In genomic region chr9:33473643-33474352, GRCh38 we compare ENCODE assay signal across 8 cellular contexts. TPM values are rescaled to one million over a fixed set of nuclear protein-coding genes. Genes with fewer than 3 reads are reported as not detected.
DNase-seq lines count a peak whose midpoint lies in the region; ATAC-seq and TF ChIP-seq lines count a peak whose summit lies in the region.

Gene NOL6, minus strand, starts transcription at chr9:33473924. Its CDS starts 82 bp downstream, at chr9:33473842.

- H3K9me3 ChIP-seq in WERI-Rb-1 (ENCODE audit: severe bottlenecking) (no peaks in the 10 kb centered on the region), mammary epithelial cell (replicated peaks; ENCODE audit: insufficient read depth, low read length) (no peaks in the 10 kb centered on the region), iPS-18c (ENCODE audit: control insufficient read depth, insufficient read depth, low read length) (no peaks in the 10 kb centered on the region), skeletal muscle tissue (ENCODE audit: control insufficient read depth in 3 of 3, low read length in 3 of 3) (no peaks in the 10 kb centered on the region)

- H3K36me3 ChIP-seq in WERI-Rb-1 (peaks cover 28% of the 10 kb centered on the region), mammary epithelial cell (ENCODE audit: insufficient read depth, low read length) (peaks cover 22% of the 10 kb centered on the region), skeletal muscle tissue (ENCODE audit: control insufficient read depth in 3 of 3, insufficient read depth in 3 of 3, low read length in 3 of 3) (peaks cover 30 to 33% (median 31%) of the 10 kb centered on the region in 3 donors)

- no peaks in the 10 kb centered on the region for H4K20me1 ChIP-seq in mammary epithelial cell (ENCODE audit: insufficient read depth, low read length)

- ATAC-seq in GM18873 (IDR thresholded peaks at IDR 0.05; ENCODE audit: low FRiP score, unreplicated experiment): peak; percentile 99
- ATAC-seq in HG03139 (IDR thresholded peaks at IDR 0.05; ENCODE audit: unreplicated experiment): peak; percentile 98

- H3K4me3 ChIP-seq in WERI-Rb-1 (ENCODE audit: low read depth, low read length) (peak within 1 kb of the TSS; percentile 69), mammary epithelial cell (replicated peaks in 1 of 3; ENCODE audit: insufficient read depth in 1 of 3, low read depth in 2 of 3, low read length in 3 of 3) (peak within 1 kb of the TSS; percentile 80 to 96 (median 93)), iPS-18c (ENCODE audit: insufficient read depth, low read depth, low read length) (peak within 1 kb of the TSS; percentile 96), skeletal muscle tissue (ENCODE audit: low read length in 3 of 3) (peak within 1 kb of the TSS; percentile 99 to 100 (median 100))

- peaks cover 36% of the 10 kb centered on the region for H3K79me2 ChIP-seq in mammary epithelial cell (ENCODE audit: insufficient read depth, low read length)

- dilution Hi-C loops in mammary epithelial cell (cut with HindIII; ENCODE audit: low sequenced_read_pairs): no loop called here

- H3K27ac ChIP-seq in WERI-Rb-1: 0 out of 2 replicates have a peak within 1 kb of the TSS, but pooled peaks have one; percentile 21
- H3K27ac ChIP-seq in mammary epithelial cell (ENCODE audit: insufficient read depth, low read depth, low read length): peak within 1 kb of the TSS; percentile 65
- H3K27ac ChIP-seq in skeletal muscle tissue (ENCODE audit: low read depth, low read length): peak within 1 kb of the TSS; percentile 34

- CTCF ChIA-PET in mammary epithelial cell (lab: Charles Lee; ENCODE audit: low non-redundant PET): interaction anchor here (0.6 to 1.2 kb wide), 4 partner anchors 21 to 150 kb away, joined by 3 to 6 read pairs (median 4); no protein-coding TSS in a partner anchor

- TF ChIP-seq CTCF in WERI-Rb-1 (IDR thresholded peaks at IDR 0.05; ENCODE audit: low read depth, low read length) (no peak), mammary epithelial cell (conservative IDR thresholded peaks at IDR 0.05 in 1 of 2, IDR thresholded peaks at IDR 0.05 in 1 of 2; ENCODE audit: extremely low read depth in 1 of 2, insufficient read depth in 1 of 2, low read depth in 1 of 2, low read length in 2 of 2) (no peak)

- intact Hi-C loops in mammary epithelial cell (cut with micrococcal nuclease): loop anchor here (1.0 to 10.0 kb wide), 5 partner anchors 15 to 851 kb away; partner anchors contain the start of genes KIF24 and NUDT2

- peak within 1 kb of the TSS; percentile 78 for H2AFZ ChIP-seq in mammary epithelial cell (ENCODE audit: low read depth, low read length)

- H3K4me2 ChIP-seq in mammary epithelial cell (ENCODE audit: insufficient read depth, low read depth, low read length): peak within 1 kb of the TSS; percentile 87

- H3K27me3 ChIP-seq in WERI-Rb-1 (ENCODE audit: insufficient read depth, low read depth, severe bottlenecking): no peaks in the 10 kb centered on the region
- H3K27me3 ChIP-seq in mammary epithelial cell (ENCODE audit: insufficient read depth, low read length): no peaks in the 10 kb centered on the region
- no peaks in the 10 kb centered on the region for H3K27me3 ChIP-seq in skeletal muscle tissue (ENCODE audit: control insufficient read depth in 3 of 3, insufficient read depth in 3 of 3, low read length in 3 of 3)

- H3K4me1 ChIP-seq in mammary epithelial cell (ENCODE audit: insufficient read depth, low read length): peaks cover 17% of the 10 kb centered on the region
- peaks cover 17 to 20% (median 20%) of the 10 kb centered on the region in 3 donors for H3K4me1 ChIP-seq in skeletal muscle tissue (ENCODE audit: control insufficient read depth in 3 of 3, insufficient read depth in 3 of 3, low read length in 3 of 3)

- 2% methylated on average over 32 of the region's 32 CpGs for WGBS in mammary epithelial cell (ENCODE audit: low coverage, missing lambda C conversion rate)

- H3K9ac ChIP-seq in mammary epithelial cell (ENCODE audit: insufficient read depth, low read length): peak within 1 kb of the TSS; percentile 85
- H3K9ac ChIP-seq in skeletal muscle tissue (ENCODE audit: low read depth in 1 of 3, low read length in 3 of 3): peak within 1 kb of the TSS; percentile 90 to 92 (median 92)

- peak; percentile 98 for DNase-seq in ACHN
- DNase-seq in NCI-H2227 (lab: John Stamatoyannopoulos, UW; ENCODE audit: unreplicated experiment): peak; percentile 98
- DNase-seq in WERI-Rb-1: peak; percentile 97
- peak; percentile 99 for DNase-seq in mammary epithelial cell

- no TSS peak for BruUV-seq in mammary epithelial cell (replicated peaks; lab: Mats Ljungman, UMichigan)

- in situ Hi-C loops in ACHN (cut with HindIII; ENCODE audit: low pct_ligation_motif_present, low pct_unique_long_range_greater_than_20kb, low sequenced_read_pairs): no loop called here
- in situ Hi-C loops in mammary epithelial cell (cut with MboI; ENCODE audit: low sequenced_read_pairs in 2 of 2): loop anchor here (25.0 kb wide), 2 partner anchors 186 to 236 kb away; partner anchors contain the start of genes NFX1 (in 1 of the 2) and SPINK4 (in 1 of the 2)

RNA-seq across cellular contexts. Expression of gene NOL6, which starts in this region (rescaled TPM):
- total RNA-seq in mammary epithelial cell (10 to 100 TPM; 34.2 to 59.0 TPM), skeletal muscle tissue (14.6 TPM)
- polyA plus RNA-seq in mammary epithelial cell: 51.8 TPM
- polyA minus RNA-seq in mammary epithelial cell: 107 TPM

Comparison
In these comparisons a context has a peak if more than half of its experiments do, and no peak if none do; other contexts are left out.
1. Peak in every context shown above with its lines: DNase-seq, ATAC-seq, H3K4me3 ChIP-seq and H3K27ac ChIP-seq.